16 cellular contexts compared by ENCODE assay signal in genomic region chr17:39706383-39706782, GRCh38. TPM values are rescaled to one million over a fixed set of nuclear protein-coding genes. Genes with fewer than 3 reads are reported as not detected.
A peak's percentile ranks its signal among the peaks of the same experiment; 100 is the strongest.
DNase-seq lines count a peak whose midpoint lies in the region; ATAC-seq, FAIRE-seq and TF ChIP-seq lines count a peak whose summit lies in the region.
"Had no signal": no experiment of that assay in that cellular context is flagged by ENCODE, and none has a peak within 500 bp of the region (broad histone marks: within the 10 kb centered on the region; RNA-seq: fewer than 3 reads in every experiment).

No MANE protein-coding gene starts in this region.

- no peaks in the 10 kb centered on the region for H4K20me1 ChIP-seq in H9 (ENCODE audit: control insufficient read depth, insufficient read depth, insufficient read length)

- DNase-seq in H9 (no peak), ascending aorta (ENCODE audit: low spot score in 2 of 2) (no peak), kidney (no peak), small intestine (no peak), Caco-2 (no peak), SK-N-DZ (ENCODE audit: low spot score) (no peak)
- DNase-seq: activated CD4-positive, CD25-positive, alpha-beta regulatory T cell treated with anti-CD3 and anti-CD28 coated beads, Interleukin-2, amount 50 U/mL, for 72 hours; activated naive CD4-positive, alpha-beta T cell treated with anti-CD3 and anti-CD28 coated beads, Interleukin-2, amount 50 U/mL, for 16 hours; spleen; stimulated activated naive B cell treated with anti-CD40 and anti-IgM and Interleukin-4, amounts not matched to agents 10 μg/mL and 1 μg/mL and 100 μg/mL, for 72 hours; T-helper 17 cell had no signal

- H4K5ac ChIP-seq in H9 (ENCODE audit: insufficient read length, low read depth, low read length), result no peak overlapping the region

- intact Hi-C loops in ascending aorta (cut with DNase I) (no loop called here), kidney (cut with DNase I) (no loop called here), Caco-2 (cut with micrococcal nuclease; ENCODE audit: unreplicated experiment) (no loop called here)

- no peak overlapping the region for H2BK20ac ChIP-seq in H9 (ENCODE audit: low read depth, low read length, poor library complexity, severe bottlenecking)

- H3K4ac ChIP-seq in H9 (ENCODE audit: low read depth, low read length), result no peak overlapping the region

- no peak overlapping the region for H2AK5ac ChIP-seq in H9 (ENCODE audit: insufficient read length, low read length)

- H3K36me3 ChIP-seq in ascending aorta (peaks cover 43 to 46% of the 10 kb centered on the region in 2 donors), kidney (ENCODE audit: control insufficient read depth in 1 of 2, insufficient read depth in 2 of 2, low read length in 2 of 2) (peaks cover 26 to 39% of the 10 kb centered on the region in 2 donors), small intestine (ENCODE audit: control insufficient read depth in 2 of 2, insufficient read depth in 2 of 2, low read length in 2 of 2) (peaks cover 4 to 6% of the 10 kb centered on the region in 2 donors), Caco-2 (ENCODE audit: control insufficient read depth, insufficient read depth, low read length) (peaks cover 5% of the 10 kb centered on the region)

- H3K18ac ChIP-seq in H9 (ENCODE audit: insufficient read length, low read depth, low read length), result no peak overlapping the region

- CTCF ChIA-PET in Caco-2 (lab: Charles Lee), result interaction anchor here (1.2 kb wide), 1 partner anchor 23 kb away, joined by 4 read pairs; the partner anchor contains the start of gene MIEN1

- H3K36me3 Mint-ChIP-seq in H9 (ENCODE audit: insufficient read depth in 1 of 3, low read depth in 3 of 3) (peaks cover 55 to 76% (median 62%) of the 10 kb centered on the region in 3 experiments), Caco-2 (ENCODE audit: insufficient read depth, unreplicated experiment) (peaks cover 46% of the 10 kb centered on the region)
- H3K36me3 Mint-ChIP-seq: memory B cell had no signal

- peaks cover 42 to 47% of the 10 kb centered on the region in 2 experiments for H3K4me1 Mint-ChIP-seq in H9
- H3K4me1 Mint-ChIP-seq in Caco-2 (ENCODE audit: low read depth, unreplicated experiment), result peaks cover 13% of the 10 kb centered on the region

- H4K8ac ChIP-seq in H9 (replicated peaks; ENCODE audit: insufficient read length, low read depth, low read length), result no peak overlapping the region

- H3K4me3 ChIP-seq in ascending aorta, result no peak overlapping the region
- no peak overlapping the region for H3K4me3 ChIP-seq in kidney (ENCODE audit: low read length in 2 of 2)
- no peak overlapping the region for H3K4me3 ChIP-seq in small intestine (ENCODE audit: low read depth in 1 of 2, low read length in 2 of 2)
- H3K4me3 ChIP-seq in Caco-2 (ENCODE audit: low read depth, low read length), result no peak overlapping the region
- H3K4me3 ChIP-seq: spleen had no signal

- no peak overlapping the region for H3T11ph ChIP-seq in H9 (ENCODE audit: low read length)

- peaks cover 45% of the 10 kb centered on the region; the same call in 1 of the 2 replicates for H3K79me2 ChIP-seq in H9 (ENCODE audit: insufficient read depth, low read length)

- TF ChIP-seq CTCF in H9 (conservative IDR thresholded peaks at IDR 0.05) (no peak), ascending aorta (IDR thresholded peaks at IDR 0.05) (no peak), kidney (IDR thresholded peaks at IDR 0.05; ENCODE audit: borderline replicate concordance, extremely low read depth, insufficient read depth) (no peak), Caco-2 (IDR thresholded peaks at IDR 0.05; ENCODE audit: insufficient read depth in 1 of 2, low read depth in 1 of 2, low read length in 1 of 2, severe bottlenecking in 1 of 2, unreplicated experiment in 1 of 2) (no peak)

- H3K9me3 Mint-ChIP-seq in H9 (no peaks in the 10 kb centered on the region), Caco-2 (ENCODE audit: unreplicated experiment) (no peaks in the 10 kb centered on the region)
- H3K9me3 Mint-ChIP-seq: memory B cell; stimulated activated naive B cell treated with anti-CD40 and anti-IgM and Interleukin-4, amounts not matched to agents 10 μg/mL and 1 μg/mL and 100 μg/mL, for 72 hours had no signal

- H4K91ac ChIP-seq in H9 (ENCODE audit: insufficient read length, low read depth, low read length), result no peak overlapping the region

- WGBS in H9 (ENCODE audit: extremely low coverage, insufficient read length, low lambda C conversion rate), result no CpG with 5 or more reads among the region's 8 CpGs
- WGBS in small intestine, 3 donors, result 16 to 59% (median 38%) methylated on average over 8 of the region's 8 CpGs

- H3K4me1 ChIP-seq in H9 (ENCODE audit: insufficient read depth, low read length) (peaks cover 12% of the 10 kb centered on the region), ascending aorta (peaks cover 7 to 38% of the 10 kb centered on the region in 2 donors), kidney (ENCODE audit: control insufficient read depth in 1 of 2, insufficient read depth in 1 of 2, low read depth in 1 of 2, low read length in 2 of 2) (peaks cover 36 to 56% of the 10 kb centered on the region in 2 donors), small intestine (ENCODE audit: control insufficient read depth in 2 of 2, insufficient read depth in 1 of 2, low read depth in 1 of 2, low read length in 1 of 2) (peaks cover 9 to 14% of the 10 kb centered on the region in 2 donors), Caco-2 (peaks cover 33% of the 10 kb centered on the region)

- H3K9ac ChIP-seq in H9 (ENCODE audit: extremely low read depth, insufficient read length, low read length) (no peak overlapping the region), kidney (ENCODE audit: low read length in 2 of 2) (peak overlapping the region in 1 of 2 donors; percentile 85)
- H3K9ac ChIP-seq: KMS-11 had no signal

- H3K9me3 ChIP-seq in H9 (ENCODE audit: control insufficient read depth, low read depth, low read length) (no peaks in the 10 kb centered on the region), ascending aorta (no peaks in the 10 kb centered on the region), kidney (ENCODE audit: control insufficient read depth in 1 of 2, low read length in 2 of 2) (no peaks in the 10 kb centered on the region), small intestine (ENCODE audit: control insufficient read depth, low read depth) (no peaks in the 10 kb centered on the region), Caco-2 (no peaks in the 10 kb centered on the region)
- H3K9me3 ChIP-seq: spleen had no signal

- ATAC-seq in GM19035 (IDR thresholded peaks at IDR 0.05; ENCODE audit: unreplicated experiment), result no peak

- H3K27me3 Mint-ChIP-seq in H9 (ENCODE audit: low read depth) (no peaks in the 10 kb centered on the region; the same call in 1 of the 2 replicates), Caco-2 (ENCODE audit: insufficient read depth, unreplicated experiment) (no peaks in the 10 kb centered on the region)

- H2BK5ac ChIP-seq in H9 (ENCODE audit: insufficient read length, low read length), result no peak overlapping the region

- peak overlapping the region; percentile 14 to 82 (median 77); a peak in 4 of 7 replicates for H3K27ac Mint-ChIP-seq in H9
- no peak overlapping the region for H3K27ac Mint-ChIP-seq in Caco-2 (ENCODE audit: unreplicated experiment)
- H3K27ac Mint-ChIP-seq: memory B cell; stimulated activated naive B cell treated with anti-CD40 and anti-IgM and Interleukin-4, amounts not matched to agents 10 μg/mL and 1 μg/mL and 100 μg/mL, for 72 hours had no signal

- H3K27me3 ChIP-seq in H9 (ENCODE audit: insufficient read depth, low read length) (no peaks in the 10 kb centered on the region), ascending aorta (no peaks in the 10 kb centered on the region), small intestine (ENCODE audit: control insufficient read depth in 2 of 2, insufficient read depth in 2 of 2, low read length in 2 of 2) (no peaks in the 10 kb centered on the region), Caco-2 (replicated peaks; ENCODE audit: control insufficient read depth, insufficient read depth, low read length) (no peaks in the 10 kb centered on the region)

- H2BK120ac ChIP-seq in H9 (ENCODE audit: low read depth, low read length, poor library complexity, severe bottlenecking), result no peak overlapping the region

- no peak overlapping the region for H2AFZ ChIP-seq in H9 (ENCODE audit: low read length)

- no peak overlapping the region for H2BK12ac ChIP-seq in H9 (ENCODE audit: insufficient read length, low read depth, low read length)

- H3K56ac ChIP-seq in H9 (ENCODE audit: insufficient read length, low read depth, low read length), result no peak overlapping the region

- H3K14ac ChIP-seq in H9 (ENCODE audit: insufficient read depth, low read length), result no peak overlapping the region; the same call in 1 of the 2 replicates

- H3K27ac ChIP-seq in H9 (ENCODE audit: insufficient read length, low read depth, low read length) (no peak overlapping the region), ascending aorta (peak overlapping the region; percentile 83 to 88), kidney (ENCODE audit: low read depth in 2 of 2, low read length in 2 of 2) (peak overlapping the region; percentile 90 to 93), small intestine (ENCODE audit: low read depth in 1 of 2, low read length in 1 of 2) (peak overlapping the region; percentile 76 to 81)
- H3K27ac ChIP-seq: KMS-11, spleen had no signal

- H2BK15ac ChIP-seq in H9 (ENCODE audit: low read depth, low read length), result no peak overlapping the region

- peak overlapping the region in 1 of 2 experiments; percentile 32; a peak in 1 of 5 replicates for H3K4me3 Mint-ChIP-seq in H9
- H3K4me3 Mint-ChIP-seq in Caco-2 (ENCODE audit: unreplicated experiment), result no peak overlapping the region
- H3K4me3 Mint-ChIP-seq: memory B cell; stimulated activated naive B cell treated with anti-CD40 and anti-IgM and Interleukin-4, amounts not matched to agents 10 μg/mL and 1 μg/mL and 100 μg/mL, for 72 hours had no signal

- no TSS peak for BruUV-seq in Caco-2 (replicated peaks; lab: Mats Ljungman, UMichigan)

- no peak overlapping the region for H3K4me2 ChIP-seq in H9 (ENCODE audit: insufficient read depth, insufficient read length, low read length)
- H3K4me2 ChIP-seq: KMS-11 had no signal

- H3K79me1 ChIP-seq in H9 (ENCODE audit: insufficient read depth, low read depth, low read length, poor library complexity, severe bottlenecking), result no peaks in the 10 kb centered on the region

- peaks cover 1% of the 10 kb centered on the region for H3K23me2 ChIP-seq in H9 (ENCODE audit: insufficient read length, low read depth, low read length, poor library complexity, severe bottlenecking)

- no peak overlapping the region for H3K23ac ChIP-seq in H9 (ENCODE audit: insufficient read length, low read depth, low read length)

- FAIRE-seq in kidney (lab: Jason Lieb, UNC) (no peak), small intestine (lab: Jason Lieb, UNC) (no peak)

- POLR2A ChIA-PET in Caco-2 (lab: Charles Lee), result no interaction called here

RNA-seq across cellular contexts. Expression of gene ERBB2, which starts 6.5 kb away (rescaled TPM):
- 216 and 217 TPM in 2 replicates for total RNA-seq in H9 (2021)
- 124 TPM for total RNA-seq in ascending aorta
- total RNA-seq in kidney, result 186 TPM
- 76.5 TPM for polyA plus RNA-seq in kidney (ENCODE audit: insufficient read depth, low read depth, low replicate concordance)
- 10 to 100 TPM; 43.0 to 83.2 (median 56.2) TPM for polyA plus RNA-seq in small intestine
- 121 and 124 TPM in 2 replicates for total RNA-seq in Caco-2 (2022)
- polyA plus RNA-seq in SK-N-DZ (2014; cell fraction: cytosol; rRNA removed), result 5.2 and 7.0 TPM in 2 replicates
- 27.2 and 37.7 TPM in 2 replicates for polyA plus RNA-seq in SK-N-DZ (2014; cell fraction: nucleus; rRNA removed)

RNA-seq across cellular contexts. Expression of gene PGAP3, which starts 18.5 kb away (rescaled TPM):
- 29.0 and 30.2 TPM in 2 replicates for total RNA-seq in H9 (2021)
- total RNA-seq in ascending aorta, result 29.5 TPM
- 48.5 TPM for total RNA-seq in kidney
- polyA plus RNA-seq in kidney (ENCODE audit: insufficient read depth, low read depth, low replicate concordance), result 33.8 TPM
- polyA plus RNA-seq in small intestine, result 10 to 100 TPM; 20.6 to 35.5 (median 21.6) TPM
- total RNA-seq in Caco-2 (2022), result 14.7 and 17.4 TPM in 2 replicates
- polyA plus RNA-seq in SK-N-DZ (2014; cell fraction: cytosol; rRNA removed), result 7.3 and 8.6 TPM in 2 replicates
- 35.0 and 37.2 TPM in 2 replicates for polyA plus RNA-seq in SK-N-DZ (2014; cell fraction: nucleus; rRNA removed)

RNA-seq across cellular contexts. Expression of gene MIEN1, which starts 23.9 kb away (rescaled TPM):
- total RNA-seq in H9 (2021) (45.2 and 50.8 TPM in 2 replicates), ascending aorta (64.2 TPM), kidney (51.6 TPM), Caco-2 (2022) (42.9 and 46.3 TPM in 2 replicates)
- polyA plus RNA-seq in kidney (ENCODE audit: insufficient read depth, low read depth, low replicate concordance) (186 TPM), small intestine (100 to 1,000 TPM in 2 of 3 donors, 10 to 100 TPM in 1; 74.0 to 155 (median 154) TPM)
- 45.6 and 85.6 TPM in 2 replicates for polyA plus RNA-seq in SK-N-DZ (2014; cell fraction: cytosol; rRNA removed)
- 34.8 and 42.7 TPM in 2 replicates for polyA plus RNA-seq in SK-N-DZ (2014; cell fraction: nucleus; rRNA removed)

RNA-seq across cellular contexts. Expression of gene GRB7, which starts 31.4 kb away (rescaled TPM):
- total RNA-seq in H9 (2021) (50.6 and 55.0 TPM in 2 replicates), ascending aorta (1.6 TPM), kidney (72.5 TPM), Caco-2 (2022) (83.3 and 98.6 TPM in 2 replicates)
- polyA plus RNA-seq in kidney (ENCODE audit: insufficient read depth, low read depth, low replicate concordance) (20.9 TPM), small intestine (10 to 100 TPM; 10.9 to 13.9 (median 12.2) TPM)
- not detected in 2 replicates for polyA plus RNA-seq in SK-N-DZ (2014; cell fraction: cytosol; rRNA removed)
- polyA plus RNA-seq in SK-N-DZ (2014; cell fraction: nucleus; rRNA removed), result not detected in 2 replicates
- total RNA-seq: T-helper 17 cell had no signal

RNA-seq across cellular contexts. Expression of gene PNMT, which starts 38.1 kb away (rescaled TPM):
- 2.1 and 2.3 TPM in 2 replicates for total RNA-seq in H9 (2021)
- total RNA-seq in ascending aorta, result 5.1 TPM
- 8.2 TPM for total RNA-seq in kidney
- polyA plus RNA-seq in kidney (ENCODE audit: insufficient read depth, low read depth, low replicate concordance), result 2.0 TPM
- 1 to 10 TPM; 3.4 to 7.8 (median 6.5) TPM for polyA plus RNA-seq in small intestine
- not detected in 2 replicates for total RNA-seq in Caco-2 (2022)
- 2.4 and 3.4 TPM in 2 replicates for polyA plus RNA-seq in SK-N-DZ (2014; cell fraction: cytosol; rRNA removed)
- 6.0 and 7.2 TPM in 2 replicates for polyA plus RNA-seq in SK-N-DZ (2014; cell fraction: nucleus; rRNA removed)
- total RNA-seq: bronchial epithelial cell, fibroblast of villous mesenchyme, T-helper 17 cell had no signal
